17 cellular contexts compared by ENCODE assay signal in genomic region chr10:29486466-29486865, GRCh38.
DNase-seq lines count a peak whose midpoint lies in the region; ATAC-seq and TF ChIP-seq lines count a peak whose summit lies in the region.
"Had no signal": no experiment of that assay in that cellular context is flagged by ENCODE, and none has a peak within 500 bp of the region (broad histone marks: within the 10 kb centered on the region; RNA-seq: fewer than 3 reads in every experiment).

No MANE protein-coding gene starts in this region.

- H3K27me3 Mint-ChIP-seq in CD4-positive, alpha-beta T cell, result no peaks in the 10 kb centered on the region
- H3K27me3 Mint-ChIP-seq in dendritic cell treated with granulocyte-macrophage colony-stimulating factor and Interleukin-4, amounts not matched to agents 40 ng/mL and 50 ng/mL, for 4 days, result no peaks in the 10 kb centered on the region
- H3K27me3 Mint-ChIP-seq in chondrocyte (ENCODE audit: low read depth), result no peaks in the 10 kb centered on the region

- no peak overlapping the region for H3K27ac ChIP-seq in CD4-positive, alpha-beta T cell (ENCODE audit: low read depth, low read length)
- H3K27ac ChIP-seq: coronary artery, right lobe of liver had no signal

- peaks cover 42% of the 10 kb centered on the region for H3K4me1 Mint-ChIP-seq in CD4-positive, alpha-beta T cell (ENCODE audit: low read depth)
- peaks cover 19% of the 10 kb centered on the region for H3K4me1 Mint-ChIP-seq in dendritic cell treated with granulocyte-macrophage colony-stimulating factor and Interleukin-4, amounts not matched to agents 40 ng/mL and 50 ng/mL, for 4 days (ENCODE audit: low read depth)
- H3K4me1 Mint-ChIP-seq in chondrocyte (ENCODE audit: low read depth), result peaks cover 14% of the 10 kb centered on the region

- H3K27me3 ChIP-seq in CD4-positive, alpha-beta T cell (ENCODE audit: control insufficient read depth, insufficient read depth, low read length), result no peaks in the 10 kb centered on the region
- H3K27me3 ChIP-seq: right lobe of liver had no signal

- H3K36me3 Mint-ChIP-seq in CD4-positive, alpha-beta T cell (ENCODE audit: low read depth), result peaks cover 90% of the 10 kb centered on the region
- H3K36me3 Mint-ChIP-seq in dendritic cell treated with granulocyte-macrophage colony-stimulating factor and Interleukin-4, amounts not matched to agents 40 ng/mL and 50 ng/mL, for 4 days (ENCODE audit: low read depth), result peaks cover 95% of the 10 kb centered on the region
- H3K36me3 Mint-ChIP-seq in chondrocyte (ENCODE audit: low read depth), result peaks cover 45% of the 10 kb centered on the region

- intact Hi-C loops in CD4-positive, alpha-beta T cell (cut with DNase I, micrococcal nuclease), result no loop called here
- intact Hi-C loops in dendritic cell treated with granulocyte-macrophage colony-stimulating factor and Interleukin-4, amounts not matched to agents 40 ng/mL and 50 ng/mL, for 4 days (cut with micrococcal nuclease), result no loop called here

- no peak for TF ChIP-seq CTCF in CD4-positive, alpha-beta T cell (IDR thresholded peaks at IDR 0.05)
- TF ChIP-seq CTCF in chondrocyte (IDR thresholded peaks at IDR 0.05), result no peak

- no peak for DNase-seq in CD4-positive, alpha-beta T cell
- DNase-seq in GDM1 (lab: John Stamatoyannopoulos, UW) (peak; percentile 9), chondrocyte (ENCODE audit: low spot score) (no peak), cerebellum (ENCODE audit: low spot score) (no peak), SW480 (ENCODE audit: low spot score) (no peak)
- DNase-seq: activated CD8-positive, alpha-beta memory T cell treated with anti-CD3 and anti-CD28 coated beads, Interleukin-2, amount 50 U/mL, for 4 hours; anterior cingulate cortex; DMS79; HCEC 1CT; NCI-H2029 treated with DMSO at 0.1 percent for 48 hours; NCI-H510A treated with DMSO at 0.1 percent for 48 hours; OCI-M1; right lobe of liver; SK-N-SH had no signal

- no peaks in the 10 kb centered on the region for H3K9me3 ChIP-seq in CD4-positive, alpha-beta T cell (ENCODE audit: control insufficient read depth, low read length)
- H3K9me3 ChIP-seq: right lobe of liver, SK-N-SH had no signal

- H3K9me3 Mint-ChIP-seq in CD4-positive, alpha-beta T cell, result no peaks in the 10 kb centered on the region
- H3K9me3 Mint-ChIP-seq in dendritic cell treated with granulocyte-macrophage colony-stimulating factor and Interleukin-4, amounts not matched to agents 40 ng/mL and 50 ng/mL, for 4 days, result no peaks in the 10 kb centered on the region
- no peaks in the 10 kb centered on the region for H3K9me3 Mint-ChIP-seq in chondrocyte (ENCODE audit: low read depth)

- H3K27ac Mint-ChIP-seq in CD4-positive, alpha-beta T cell, result peak overlapping the region; percentile 57
- H3K27ac Mint-ChIP-seq in dendritic cell treated with granulocyte-macrophage colony-stimulating factor and Interleukin-4, amounts not matched to agents 40 ng/mL and 50 ng/mL, for 4 days, result peak overlapping the region; percentile 55
- H3K27ac Mint-ChIP-seq in chondrocyte (ENCODE audit: unreplicated experiment), result no peak overlapping the region

- no peak for ATAC-seq in CD4-positive, alpha-beta T cell (ENCODE audit: poor library complexity)
- ATAC-seq in HG03378 (IDR thresholded peaks at IDR 0.05; ENCODE audit: unreplicated experiment), result peak; percentile 68
- ATAC-seq: right lobe of liver had no signal

- CTCF ChIA-PET in CD4-positive, alpha-beta T cell (lab: Charles Lee), result no interaction called here

- no peak overlapping the region for H3K4me3 Mint-ChIP-seq in CD4-positive, alpha-beta T cell
- H3K4me3 Mint-ChIP-seq in dendritic cell treated with granulocyte-macrophage colony-stimulating factor and Interleukin-4, amounts not matched to agents 40 ng/mL and 50 ng/mL, for 4 days, result no peak overlapping the region
- H3K4me3 Mint-ChIP-seq in chondrocyte (ENCODE audit: unreplicated experiment), result no peak overlapping the region

- POLR2A ChIA-PET in CD4-positive, alpha-beta T cell (lab: Charles Lee), result no interaction called here
